Comparison of ENCODE assay signal across 8 cellular contexts in the genomic region with DNA sequence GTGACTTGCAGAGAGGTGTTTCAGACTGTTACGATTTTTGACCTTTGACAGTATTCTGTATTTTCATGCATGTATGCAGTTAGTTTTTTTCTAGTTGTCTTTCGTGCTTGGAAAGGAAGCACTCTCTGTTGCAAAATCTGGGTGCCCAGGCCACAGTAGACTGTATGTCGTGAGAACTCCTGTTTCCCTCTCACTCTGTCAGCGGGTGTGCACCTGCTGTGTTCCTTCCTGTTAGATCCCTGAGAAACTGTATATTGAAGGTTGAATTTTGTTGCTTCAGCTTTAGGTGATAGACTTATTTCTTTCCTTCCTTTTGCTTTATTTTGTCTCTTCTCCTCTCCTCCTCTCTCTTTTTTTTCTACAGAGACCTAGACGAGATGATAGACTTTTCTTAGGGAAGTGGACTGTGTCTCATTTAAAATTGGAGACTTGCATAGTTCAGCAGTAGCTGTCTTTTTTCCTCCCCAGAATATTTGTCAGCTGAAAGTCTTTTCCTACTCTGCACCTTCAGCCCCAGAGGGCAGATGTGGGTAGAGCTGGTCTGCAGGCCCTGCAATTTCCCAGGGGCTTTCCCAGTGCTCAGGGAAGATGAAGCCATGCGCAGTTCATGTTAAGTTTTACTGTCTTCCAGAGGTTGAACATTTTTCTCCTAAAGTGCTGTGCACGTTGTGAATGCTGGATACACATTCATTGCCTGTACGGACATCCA. TPM values are rescaled to one million over a fixed set of nuclear protein-coding genes. Genes with fewer than 3 reads are reported as not detected.
DNase-seq lines count a peak whose midpoint lies in the region; ATAC-seq and TF ChIP-seq lines count a peak whose summit lies in the region.

No MANE protein-coding gene starts in this region.

- DNase-seq in GF-D8 (lab: John Stamatoyannopoulos, UW), result peak; percentile 85
- DNase-seq in MV-4-11 (lab: John Stamatoyannopoulos, UW), result peak; percentile 48
- peak; percentile 38 for DNase-seq in glomerular visceral epithelial cell (ENCODE audit: extremely low spot score)
- DNase-seq in gastrocnemius medialis, result no peak
- DNase-seq in DMS153 treated with DMSO at 0.1 percent for 48 hours (lab: John Stamatoyannopoulos, UW; ENCODE audit: unreplicated experiment), result no peak
- no peak for DNase-seq in NCI-H1048 (lab: John Stamatoyannopoulos, UW)

- no peaks in the 10 kb centered on the region for H3K36me3 ChIP-seq in gastrocnemius medialis

- H3K27ac Mint-ChIP-seq in activated T-helper 17 cell treated with anti-CD3 and anti-CD28 coated beads, Interleukin-2, amount 50 U/mL, for 72 hours, result peak overlapping the region; percentile 81

- no peaks in the 10 kb centered on the region for H3K27me3 Mint-ChIP-seq in activated T-helper 17 cell treated with anti-CD3 and anti-CD28 coated beads, Interleukin-2, amount 50 U/mL, for 72 hours

- H3K4me1 ChIP-seq in gastrocnemius medialis, result peaks cover 36 to 47% of the 10 kb centered on the region in 2 donors

- H3K9me3 Mint-ChIP-seq in activated T-helper 17 cell treated with anti-CD3 and anti-CD28 coated beads, Interleukin-2, amount 50 U/mL, for 72 hours, result no peaks in the 10 kb centered on the region

- intact Hi-C loops in gastrocnemius medialis (cut with DNase I; ENCODE audit: low total_unique reads), result loop anchor here (2.0 kb wide), 1 partner anchor 325 kb away; a partner anchor contains a TSS

- TF ChIP-seq CTCF in gastrocnemius medialis (IDR thresholded peaks at IDR 0.05 in 4 of 5, conservative IDR thresholded peaks at IDR 0.05 in 1 of 5), result no peak

- no peak for TF ChIP-seq POLR2A in gastrocnemius medialis (IDR thresholded peaks at IDR 0.05)

- peak overlapping the region; percentile 84 to 98 (median 98) for H3K27ac ChIP-seq in gastrocnemius medialis

- peak; percentile 31 for ATAC-seq in activated T-helper 17 cell treated with anti-CD3 and anti-CD28 coated beads, Interleukin-2, amount 50 U/mL, for 72 hours (replicated peaks)
- ATAC-seq in gastrocnemius medialis (no peak), GM19452 (IDR thresholded peaks at IDR 0.05; ENCODE audit: unreplicated experiment) (no peak)

- in situ Hi-C loops in gastrocnemius medialis (cut with MboI; ENCODE audit: low sequenced_read_pairs in 4 of 4), result no loop called here

- H3K4me1 Mint-ChIP-seq in activated T-helper 17 cell treated with anti-CD3 and anti-CD28 coated beads, Interleukin-2, amount 50 U/mL, for 72 hours, result peaks cover 42% of the 10 kb centered on the region

- H3K4me3 Mint-ChIP-seq in activated T-helper 17 cell treated with anti-CD3 and anti-CD28 coated beads, Interleukin-2, amount 50 U/mL, for 72 hours, result peak overlapping the region; percentile 91

- no peaks in the 10 kb centered on the region for H3K27me3 ChIP-seq in gastrocnemius medialis

- peaks cover 30% of the 10 kb centered on the region for H3K36me3 Mint-ChIP-seq in activated T-helper 17 cell treated with anti-CD3 and anti-CD28 coated beads, Interleukin-2, amount 50 U/mL, for 72 hours (ENCODE audit: low read depth)

- H3K4me3 ChIP-seq in gastrocnemius medialis, result peak overlapping the region; percentile 69 to 96 (median 90)

- no peaks in the 10 kb centered on the region for H3K9me3 ChIP-seq in gastrocnemius medialis

RNA-seq across cellular contexts. Expression of a gene that starts 1.4 kb away (rescaled TPM):
- total RNA-seq in activated T-helper 17 cell treated with anti-CD3 and anti-CD28 coated beads, Interleukin-2, amount 50 U/mL, for 72 hours, result 10 to 100 TPM; 48.5 to 72.8 TPM
- total RNA-seq in gastrocnemius medialis, result 10 to 100 TPM; 17.9 to 32.9 (median 23.1) TPM

Comparison
In these comparisons a context has a peak if more than half of its experiments do, and no peak if none do; other contexts are left out.
1. DNase-seq: peak in GF-D8 (single experiment), MV-4-11 (single experiment) and glomerular visceral epithelial cell (single experiment); none in gastrocnemius medialis (0 of 2), DMS153 treated with DMSO at 0.1 percent for 48 hours (single experiment) and NCI-H1048 (single experiment).